8 cellular contexts compared by ENCODE assay signal in genomic region chr12:31659087-31659942, GRCh38. TPM values are rescaled to one million over a fixed set of nuclear protein-coding genes. Genes with fewer than 3 reads are reported as not detected.
DNase-seq lines count a peak whose midpoint lies in the region; ATAC-seq and TF ChIP-seq lines count a peak whose summit lies in the region.

ETFBKMT (plus strand) TSS chr12:31659688; CDS start chr12:31661954, 2,266 bp downstream.

- intact Hi-C loops in CD14-positive monocyte (cut with micrococcal nuclease), result loop anchor here in 1 of 2 donors (10.0 kb wide), 2 partner anchors 335 to 1025 kb away; partner anchors contain the start of gene SINHCAF

- peak within 1 kb of the TSS; percentile 82 to 97 for H3K4me3 Mint-ChIP-seq in CD14-positive monocyte

- no peak for TF ChIP-seq CTCF in CD14-positive monocyte (IDR thresholded peaks at IDR 0.05)
- peak; percentile 26 for TF ChIP-seq CTCF in liver (IDR thresholded peaks at IDR 0.05; ENCODE audit: low read depth, low read length, missing input control)

- DNase-seq in CD14-positive monocyte (ENCODE audit: low spot score) (peak; percentile 86), NCI-H748 (lab: John Stamatoyannopoulos, UW; ENCODE audit: unreplicated experiment) (peak; percentile 98), dermis microvascular lymphatic vessel endothelial cell (ENCODE audit: low read depth in 2 of 2) (peak; percentile 60 to 87)
- DNase-seq in activated CD4-positive, alpha-beta T cell treated with anti-CD3 and anti-CD28 coated beads, Interleukin-2, amount 50 U/mL, for 48 hours, result peak; percentile 90 to 94
- peak; percentile 95 for DNase-seq in stimulated activated CD4-positive, alpha-beta T cell treated with anti-CD3 and anti-CD28 coated beads, Interleukin-4, amount 100 ng/mL, for 24 hours

- TF ChIP-seq RAD21 in liver (IDR thresholded peaks at IDR 0.05), result peak; percentile 57 to 61

- H3K4me1 ChIP-seq in liver (ENCODE audit: control insufficient read depth in 4 of 4, insufficient read depth in 4 of 4, low read length in 3 of 4), result peaks cover 2 to 25% (median 11%) of the 10 kb centered on the region in 4 donors

- H3K9ac ChIP-seq in liver (ENCODE audit: low read depth in 1 of 2, low read length in 2 of 2), result peak within 1 kb of the TSS; percentile 90 to 100

- H3K9me3 Mint-ChIP-seq in CD14-positive monocyte, result peaks cover 0 to 3% (median 0%) of the 10 kb centered on the region in 7 donors

- H3K27ac ChIP-seq in liver (ENCODE audit: low read depth in 1 of 2, low read length in 2 of 2), result peak within 1 kb of the TSS; percentile 95 to 99

- peak within 1 kb of the TSS; percentile 96 to 98 (median 98) for H3K27ac Mint-ChIP-seq in CD14-positive monocyte

- peaks cover 0 to 7% (median 1%) of the 10 kb centered on the region in 4 donors for H3K36me3 ChIP-seq in liver (ENCODE audit: control insufficient read depth in 4 of 4, insufficient read depth in 3 of 4, low read depth in 1 of 4, low read length in 3 of 4)

- peak; percentile 98 for ATAC-seq in GM19351 (IDR thresholded peaks at IDR 0.05; ENCODE audit: unreplicated experiment)
- ATAC-seq in HG03521 (IDR thresholded peaks at IDR 0.05; ENCODE audit: unreplicated experiment), result peak; percentile 99

- H3K27me3 Mint-ChIP-seq in CD14-positive monocyte (ENCODE audit: low read depth in 3 of 3), result peaks cover 0 to 2% (median 1%) of the 10 kb centered on the region in 3 donors

- peak within 1 kb of the TSS; percentile 69 to 100 (median 99) for H3K4me3 ChIP-seq in liver (ENCODE audit: low read depth in 1 of 3, low read length in 3 of 3)

- H3K4me1 Mint-ChIP-seq in CD14-positive monocyte, result peaks cover 14% of the 10 kb centered on the region

- no peaks in the 10 kb centered on the region for H3K9me3 ChIP-seq in liver (ENCODE audit: control insufficient read depth in 4 of 4, low read length in 3 of 4)

- H3K27me3 ChIP-seq in liver (ENCODE audit: control insufficient read depth in 4 of 4, insufficient read depth in 4 of 4, low read length in 3 of 4), result no peaks in the 10 kb centered on the region

- 1% methylated on average over 47 of the region's 47 CpGs for WGBS in liver

- H3K36me3 Mint-ChIP-seq in CD14-positive monocyte, result peaks cover 3 to 4% of the 10 kb centered on the region in 2 donors

TF ChIP-seq in liver, 16 proteins besides CTCF, POLR2A, EP300 and RAD21:
- TF ChIP-seq, protein P1, sequence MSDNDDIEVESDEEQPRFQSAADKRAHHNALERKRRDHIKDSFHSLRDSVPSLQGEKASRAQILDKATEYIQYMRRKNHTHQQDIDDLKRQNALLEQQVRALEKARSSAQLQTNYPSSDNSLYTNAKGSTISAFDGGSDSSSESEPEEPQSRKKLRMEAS (IDR thresholded peaks at IDR 0.05), result peak; percentile 98
- TF ChIP-seq NR2F2 (IDR thresholded peaks at IDR 0.05) (no peak), FOXA1 (IDR thresholded peaks at IDR 0.05) (no peak), SP1 (IDR thresholded peaks at IDR 0.05) (peak; percentile 69), EGR1 (IDR thresholded peaks at IDR 0.05; ENCODE audit: low read depth in 2 of 2) (peak in 1 of 2 donors; percentile 81), TAF1 (conservative IDR thresholded peaks at IDR 0.05) (peak; percentile 90), GABPA (IDR thresholded peaks at IDR 0.05 in 1 of 2, conservative IDR thresholded peaks at IDR 0.05 in 1 of 2) (peak in 1 of 2 donors; percentile 76), JUND (IDR thresholded peaks at IDR 0.05) (peak; percentile 18 to 46), YY1 (IDR thresholded peaks at IDR 0.05) (peak; percentile 91), REST (IDR thresholded peaks at IDR 0.05) (peak; percentile 62), HNF4G (IDR thresholded peaks at IDR 0.05) (no peak), FOXA2 (IDR thresholded peaks at IDR 0.05) (no peak), HNF4A (conservative IDR thresholded peaks at IDR 0.05) (no peak), ZBTB33 (IDR thresholded peaks at IDR 0.05) (peak; percentile 68), RXRA (IDR thresholded peaks at IDR 0.05) (peak; percentile 7 to 49), ATF3 (IDR thresholded peaks at IDR 0.05) (no peak)

RNA-seq across cellular contexts. Expression of gene ETFBKMT, which starts in this region (rescaled TPM):
- 1 to 10 TPM; 1.5 to 2.2 TPM for polyA plus RNA-seq in CD14-positive monocyte
- total RNA-seq in dermis microvascular lymphatic vessel endothelial cell, result 2.2 and 2.7 TPM in 2 replicates
- total RNA-seq in liver, result 1 to 10 TPM; 4.6 to 4.8 TPM
- polyA plus RNA-seq in liver, result 1 to 10 TPM; 1.9 to 4.4 TPM

Comparison
In these comparisons a context has a peak if more than half of its experiments do, and no peak if none do; other contexts are left out.
1. Peak in every context shown above with its lines: DNase-seq, ATAC-seq, H3K4me3 ChIP-seq and H3K27ac ChIP-seq.